Comparison of ENCODE assay signal across 21 cellular contexts in the genomic region with DNA sequence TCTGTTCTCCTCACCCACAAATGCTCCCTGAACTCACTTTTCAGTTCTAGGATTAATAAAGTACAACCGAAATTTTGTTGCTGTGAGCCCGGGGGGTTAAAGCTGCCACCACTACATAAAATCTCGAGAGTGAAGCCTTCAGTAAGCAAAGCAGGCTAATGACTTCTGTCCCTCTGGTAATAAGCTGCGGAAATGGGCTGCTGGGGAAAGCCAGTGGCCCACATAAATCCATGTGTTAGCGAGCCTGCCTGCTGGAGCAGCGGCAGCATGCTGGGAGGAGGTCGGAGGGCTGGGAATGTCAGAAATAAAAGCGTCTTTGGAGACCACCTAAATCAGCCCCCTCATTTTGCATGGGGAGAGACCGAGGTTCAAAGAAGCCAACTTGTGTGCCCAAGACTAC.
"Had no signal": no experiment of that assay in that cellular context is flagged by ENCODE, and none has a peak within 500 bp of the region (broad histone marks: within the 10 kb centered on the region; RNA-seq: fewer than 3 reads in every experiment).

No MANE protein-coding gene starts in this region.

- H3K4me3 Mint-ChIP-seq: activated B cell treated with CpG ODN at 0.5 μM for 24 hours; activated CD4-positive, alpha-beta memory T cell treated with anti-CD3 and anti-CD28 coated beads for 36 hours; activated naive CD8-positive, alpha-beta T cell treated with anti-CD3 and anti-CD28 coated beads for 36 hours; natural killer cell treated with Interleukin-12 subunit alpha and Interleukin-12 subunit beta and Interleukin-15 and Interleukin-18, amount 100 ng/mL, for 72 hours had no signal

- H3K9me3 ChIP-seq: left lung, right atrium auricular region, tibial artery had no signal

- FAIRE-seq: endometrium, TTC549, urothelium cell line had no signal

- H3K4me1 Mint-ChIP-seq: activated B cell treated with CpG ODN at 0.5 μM for 24 hours; activated naive CD8-positive, alpha-beta T cell treated with anti-CD3 and anti-CD28 coated beads for 36 hours had no signal

- H3K9me3 Mint-ChIP-seq: activated B cell treated with CpG ODN at 0.5 μM for 24 hours; activated CD4-positive, alpha-beta memory T cell treated with anti-CD3 and anti-CD28 coated beads for 36 hours; activated naive CD8-positive, alpha-beta T cell treated with anti-CD3 and anti-CD28 coated beads for 36 hours; natural killer cell treated with Interleukin-12 subunit alpha and Interleukin-12 subunit beta and Interleukin-15 and Interleukin-18, amount 100 ng/mL, for 72 hours had no signal

- H3K4me3 ChIP-seq: cardiac muscle cell, left lung, lung, right atrium auricular region, tibial artery had no signal

- ATAC-seq: foreskin keratinocyte; left lung; natural killer cell treated with Interleukin-12 subunit alpha and Interleukin-12 subunit beta and Interleukin-15 and Interleukin-18, amount 100 ng/mL, for 72 hours; stimulated activated naive CD8-positive, alpha-beta T cell treated with anti-CD3 and anti-CD28 coated beads, Interleukin-15, Interleukin-2, amounts not matched to agents 100 U/mL and 50 U/mL, for 24 hours had no signal

- H3K36me3 Mint-ChIP-seq: activated CD4-positive, alpha-beta memory T cell treated with anti-CD3 and anti-CD28 coated beads for 36 hours; activated naive CD8-positive, alpha-beta T cell treated with anti-CD3 and anti-CD28 coated beads for 36 hours; natural killer cell treated with Interleukin-12 subunit alpha and Interleukin-12 subunit beta and Interleukin-15 and Interleukin-18, amount 100 ng/mL, for 72 hours had no signal

- H3K27me3 Mint-ChIP-seq: activated B cell treated with CpG ODN at 0.5 μM for 24 hours; activated CD4-positive, alpha-beta memory T cell treated with anti-CD3 and anti-CD28 coated beads for 36 hours; activated naive CD8-positive, alpha-beta T cell treated with anti-CD3 and anti-CD28 coated beads for 36 hours had no signal

- H3K27ac ChIP-seq: cardiac muscle cell, foreskin keratinocyte, left lung, right atrium auricular region, tibial artery had no signal

- H3K27me3 ChIP-seq: cardiac muscle cell, left lung, right atrium auricular region, tibial artery had no signal

- H3K27ac Mint-ChIP-seq: activated B cell treated with CpG ODN at 0.5 μM for 24 hours; activated CD4-positive, alpha-beta memory T cell treated with anti-CD3 and anti-CD28 coated beads for 36 hours; activated naive CD8-positive, alpha-beta T cell treated with anti-CD3 and anti-CD28 coated beads for 36 hours; natural killer cell treated with Interleukin-12 subunit alpha and Interleukin-12 subunit beta and Interleukin-15 and Interleukin-18, amount 100 ng/mL, for 72 hours; progenitor cell of endocrine pancreas had no signal

- H3K36me3 ChIP-seq: cardiac muscle cell, left lung, right atrium auricular region, tibial artery had no signal

- H3K4me1 ChIP-seq: foreskin keratinocyte, left lung had no signal

- DNase-seq: activated B cell treated with CpG ODN at 0.5 μM for 24 hours; activated CD4-positive, alpha-beta memory T cell treated with anti-CD3 and anti-CD28 coated beads for 36 hours; activated CD4-positive, alpha-beta T cell treated with anti-CD3 and anti-CD28 coated beads for 4 hours; activated naive CD4-positive, alpha-beta T cell treated with Interleukin-2 at 50 U/mL for 16 hours; activated naive CD8-positive, alpha-beta T cell treated with anti-CD3 and anti-CD28 coated beads for 36 hours; activated T-cell treated with anti-CD3 and anti-CD28 coated beads, Interleukin-2, amount 50 U/mL, for 48 hours; foreskin keratinocyte; left lung; midbrain; stimulated activated CD4-positive, alpha-beta T cell treated with anti-CD3 and anti-CD28 coated beads, Interleukin-4, amount 100 ng/mL, for 4 hours; stimulated activated naive CD8-positive, alpha-beta T cell treated with anti-CD3 and anti-CD28 coated beads, Interleukin-15, Interleukin-2, amounts not matched to agents 100 U/mL and 50 U/mL, for 24 hours; T-helper 1 cell; tibial artery had no signal
